ENCODE assay signal across 1 cellular context in the genomic region with DNA sequence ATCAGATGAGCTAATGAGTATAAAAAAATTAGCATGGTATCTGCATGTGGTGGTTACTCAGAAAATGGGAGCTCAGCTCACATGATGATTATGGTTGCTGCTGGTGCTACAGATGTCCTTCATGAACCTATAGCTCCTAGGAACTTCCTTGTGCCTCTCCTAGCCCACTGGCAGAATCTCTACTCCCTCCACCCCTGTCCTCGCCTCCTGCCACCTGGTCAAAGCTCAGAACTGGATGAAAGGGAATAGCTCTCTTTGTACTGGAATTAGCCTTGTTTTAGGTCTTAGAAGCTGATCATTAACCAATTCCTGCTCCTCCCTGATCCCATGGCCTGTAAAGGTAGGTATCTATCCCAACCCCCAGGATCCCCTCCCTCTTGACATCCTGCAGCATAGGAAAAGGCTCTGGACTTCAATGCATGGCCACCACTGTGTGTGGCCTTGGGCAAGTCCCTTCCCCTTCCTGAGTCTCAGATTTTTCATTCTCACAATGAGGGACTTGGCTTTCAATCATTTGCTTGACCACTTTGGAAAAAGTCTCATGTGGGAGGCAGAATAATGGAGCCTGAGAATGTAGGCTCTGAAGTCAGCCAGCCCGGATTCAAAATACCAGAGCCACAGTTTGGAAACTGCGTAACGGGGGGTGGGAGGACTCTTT.
TF ChIP-seq lines count a peak whose summit lies in the region.

No MANE protein-coding gene starts in this region.

TF ChIP-seq in HepG2, 621 proteins besides CTCF, POLR2A, EP300 and RAD21 (continued from another document and continues in another):
- TF ChIP-seq, protein P1, sequence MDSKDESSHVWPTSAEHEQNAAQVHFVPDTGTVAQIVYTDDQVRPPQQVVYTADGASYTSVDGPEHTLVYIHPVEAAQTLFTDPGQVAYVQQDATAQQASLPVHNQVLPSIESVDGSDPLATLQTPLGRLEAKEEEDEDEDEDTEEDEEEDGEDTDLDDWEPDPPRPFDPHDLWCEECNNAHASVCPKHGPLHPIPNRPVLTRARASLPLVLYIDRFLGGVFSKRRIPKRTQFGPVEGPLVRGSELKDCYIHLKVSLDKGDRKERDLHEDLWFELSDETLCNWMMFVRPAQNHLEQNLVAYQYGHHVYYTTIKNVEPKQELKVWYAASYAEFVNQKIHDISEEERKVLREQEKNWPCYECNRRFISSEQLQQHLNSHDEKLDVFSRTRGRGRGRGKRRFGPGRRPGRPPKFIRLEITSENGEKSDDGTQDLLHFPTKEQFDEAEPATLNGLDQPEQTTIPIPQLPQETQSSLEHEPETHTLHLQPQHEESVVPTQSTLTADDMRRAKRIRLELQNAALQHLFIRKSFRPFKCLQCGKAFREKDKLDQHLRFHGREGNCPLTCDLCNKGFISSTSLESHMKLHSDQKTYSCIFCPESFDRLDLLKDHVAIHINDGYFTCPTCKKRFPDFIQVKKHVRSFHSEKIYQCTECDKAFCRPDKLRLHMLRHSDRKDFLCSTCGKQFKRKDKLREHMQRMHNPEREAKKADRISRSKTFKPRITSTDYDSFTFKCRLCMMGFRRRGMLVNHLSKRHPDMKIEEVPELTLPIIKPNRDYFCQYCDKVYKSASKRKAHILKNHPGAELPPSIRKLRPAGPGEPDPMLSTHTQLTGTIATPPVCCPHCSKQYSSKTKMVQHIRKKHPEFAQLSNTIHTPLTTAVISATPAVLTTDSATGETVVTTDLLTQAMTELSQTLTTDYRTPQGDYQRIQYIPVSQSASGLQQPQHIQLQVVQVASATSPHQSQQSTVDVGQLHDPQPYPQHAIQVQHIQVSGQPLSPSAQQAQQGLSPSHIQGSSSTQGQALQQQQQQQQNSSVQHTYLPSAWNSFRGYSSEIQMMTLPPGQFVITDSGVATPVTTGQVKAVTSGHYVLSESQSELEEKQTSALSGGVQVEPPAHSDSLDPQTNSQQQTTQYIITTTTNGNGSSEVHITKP (CRISPR knock-in tag; IDR thresholded peaks at IDR 0.05; ENCODE audit: low read depth) = peak; percentile 65
- no peak; the same call in 1 of the 2 replicates for TF ChIP-seq HDAC6 (IDR thresholded peaks at IDR 0.05; ENCODE audit: low read depth, low read length)
- TF ChIP-seq, protein P2, sequence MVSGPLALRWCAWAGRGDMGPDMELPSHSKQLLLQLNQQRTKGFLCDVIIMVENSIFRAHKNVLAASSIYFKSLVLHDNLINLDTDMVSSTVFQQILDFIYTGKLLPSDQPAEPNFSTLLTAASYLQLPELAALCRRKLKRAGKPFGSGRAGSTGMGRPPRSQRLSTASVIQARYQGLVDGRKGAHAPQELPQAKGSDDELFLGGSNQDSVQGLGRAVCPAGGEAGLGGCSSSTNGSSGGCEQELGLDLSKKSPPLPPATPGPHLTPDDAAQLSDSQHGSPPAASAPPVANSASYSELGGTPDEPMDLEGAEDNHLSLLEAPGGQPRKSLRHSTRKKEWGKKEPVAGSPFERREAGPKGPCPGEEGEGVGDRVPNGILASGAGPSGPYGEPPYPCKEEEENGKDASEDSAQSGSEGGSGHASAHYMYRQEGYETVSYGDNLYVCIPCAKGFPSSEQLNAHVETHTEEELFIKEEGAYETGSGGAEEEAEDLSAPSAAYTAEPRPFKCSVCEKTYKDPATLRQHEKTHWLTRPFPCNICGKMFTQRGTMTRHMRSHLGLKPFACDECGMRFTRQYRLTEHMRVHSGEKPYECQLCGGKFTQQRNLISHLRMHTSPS (CRISPR knock-in tag; IDR thresholded peaks at IDR 0.05; ENCODE audit: low read depth) = peak; percentile 36; the same call in 1 of the 2 replicates
- TF ChIP-seq ZNF460 (CRISPR knock-in tag; IDR thresholded peaks at IDR 0.05; ENCODE audit: borderline replicate concordance) = no peak
- TF ChIP-seq ZNF503 (CRISPR knock-in tag; IDR thresholded peaks at IDR 0.05) = peak; percentile 88; the same call in 1 of the 2 replicates
- peak; percentile 98 for TF ChIP-seq IRF2 (CRISPR knock-in tag; IDR thresholded peaks at IDR 0.05)
- TF ChIP-seq ZNF674 (CRISPR knock-in tag; IDR thresholded peaks at IDR 0.05; ENCODE audit: low read depth) = no peak
- no peak for TF ChIP-seq ZNF569 (CRISPR knock-in tag; IDR thresholded peaks at IDR 0.05; ENCODE audit: borderline replicate concordance)
- peak; percentile 88 for TF ChIP-seq ZNF746 (CRISPR knock-in tag; IDR thresholded peaks at IDR 0.05)
- TF ChIP-seq KDM1A (CRISPR knock-in tag; IDR thresholded peaks at IDR 0.05) = no peak
- no peak; the same call in 1 of the 2 replicates for TF ChIP-seq ZNF225 (CRISPR knock-in tag; IDR thresholded peaks at IDR 0.05)
- TF ChIP-seq POGZ (CRISPR knock-in tag; IDR thresholded peaks at IDR 0.05) = peak; percentile 94
- TF ChIP-seq ZNF724P (CRISPR knock-in tag; IDR thresholded peaks at IDR 0.05; ENCODE audit: borderline replicate concordance) = no peak; the same call in 1 of the 2 replicates
- TF ChIP-seq SP140L (CRISPR knock-in tag; IDR thresholded peaks at IDR 0.05; ENCODE audit: borderline replicate concordance) = peak; percentile 74; the same call in 1 of the 2 replicates
- peak; percentile 99 for TF ChIP-seq CHD4 (IDR thresholded peaks at IDR 0.05; ENCODE audit: borderline replicate concordance, low read length)
- TF ChIP-seq CREB1 (IDR thresholded peaks at IDR 0.05) = no peak
- TF ChIP-seq CREB1 (CRISPR knock-in tag; IDR thresholded peaks at IDR 0.05) = no peak; the same call in 1 of the 2 replicates
- TF ChIP-seq ZNF850 (CRISPR knock-in tag; conservative IDR thresholded peaks at IDR 0.05) = no peak
- no peak for TF ChIP-seq CEBPB (IDR thresholded peaks at IDR 0.05; ENCODE audit: borderline replicate concordance, low read depth, low read length)
- TF ChIP-seq, protein P3, sequence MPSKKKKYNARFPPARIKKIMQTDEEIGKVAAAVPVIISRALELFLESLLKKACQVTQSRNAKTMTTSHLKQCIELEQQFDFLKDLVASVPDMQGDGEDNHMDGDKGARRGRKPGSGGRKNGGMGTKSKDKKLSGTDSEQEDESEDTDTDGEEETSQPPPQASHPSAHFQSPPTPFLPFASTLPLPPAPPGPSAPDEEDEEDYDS (CRISPR knock-in tag; IDR thresholded peaks at IDR 0.05) = peak; percentile 90
- peak; percentile 98 for TF ChIP-seq ZMYM3 (CRISPR knock-in tag; IDR thresholded peaks at IDR 0.05)
- peak; percentile 87 for TF ChIP-seq FOXP4 (CRISPR knock-in tag; IDR thresholded peaks at IDR 0.05)
- peak; percentile 80; the same call in 1 of the 2 replicates for TF ChIP-seq GATA4 (IDR thresholded peaks at IDR 0.05; ENCODE audit: borderline replicate concordance, low read depth)
- TF ChIP-seq ZNF552 (CRISPR knock-in tag; IDR thresholded peaks at IDR 0.05; ENCODE audit: borderline replicate concordance) = peak; percentile 70; the same call in 1 of the 2 replicates
- TF ChIP-seq HCFC1 (IDR thresholded peaks at IDR 0.05; ENCODE audit: low read depth, low read length) = no peak
- TF ChIP-seq TBP (CRISPR knock-in tag; IDR thresholded peaks at IDR 0.05) = no peak
- 0 out of 2 replicates have a peak, but pooled peaks have one; percentile 39 for TF ChIP-seq SMYD3 (CRISPR knock-in tag; IDR thresholded peaks at IDR 0.05)
- no peak for TF ChIP-seq ZXDC (CRISPR knock-in tag; IDR thresholded peaks at IDR 0.05)
- no peak for TF ChIP-seq CHD2 (IDR thresholded peaks at IDR 0.05; ENCODE audit: low read depth, low read length)
- TF ChIP-seq SMAD1 (CRISPR knock-in tag; IDR thresholded peaks at IDR 0.05; ENCODE audit: borderline replicate concordance, low read depth) = peak; percentile 73
- no peak for TF ChIP-seq MXD1 (CRISPR knock-in tag; IDR thresholded peaks at IDR 0.05)
- peak; percentile 83 for TF ChIP-seq ZC3H13 (CRISPR knock-in tag; IDR thresholded peaks at IDR 0.05)
- no peak for TF ChIP-seq HMGA1 (CRISPR knock-in tag; conservative IDR thresholded peaks at IDR 0.05)
- no peak for TF ChIP-seq NAIF1 (CRISPR knock-in tag; IDR thresholded peaks at IDR 0.05; ENCODE audit: borderline replicate concordance)
- peak in 1 of 2 experiments; percentile 37; a peak in 1 of 4 replicates for TF ChIP-seq NR2F1 (CRISPR knock-in tag; IDR thresholded peaks at IDR 0.05)
- 0 out of 2 replicates have a peak, but pooled peaks have one; percentile 62 for TF ChIP-seq ETV6 (CRISPR knock-in tag; conservative IDR thresholded peaks at IDR 0.05)
- no peak for TF ChIP-seq ZNF280B (CRISPR knock-in tag; IDR thresholded peaks at IDR 0.05; ENCODE audit: borderline replicate concordance)
- no peak for TF ChIP-seq ZNF230 (CRISPR knock-in tag; IDR thresholded peaks at IDR 0.05)
- TF ChIP-seq MXI1 (IDR thresholded peaks at IDR 0.05; ENCODE audit: borderline replicate concordance, low read depth, low read length) = peak; percentile 66; the same call in 1 of the 3 replicates
- TF ChIP-seq RNF2 (conservative IDR thresholded peaks at IDR 0.05; ENCODE audit: low read depth) = peak; percentile 13; the same call in 1 of the 2 replicates
- TF ChIP-seq ASH2L (IDR thresholded peaks at IDR 0.05; ENCODE audit: insufficient read length, low read depth, low read length) = peak; percentile 89
- TF ChIP-seq TEAD2 (CRISPR knock-in tag; IDR thresholded peaks at IDR 0.05) = no peak
- peak; percentile 79; the same call in 1 of the 2 replicates for TF ChIP-seq RXRA (CRISPR knock-in tag; IDR thresholded peaks at IDR 0.05)
